Comparison of ENCODE assay signal across 23 cellular contexts in the genomic region with DNA sequence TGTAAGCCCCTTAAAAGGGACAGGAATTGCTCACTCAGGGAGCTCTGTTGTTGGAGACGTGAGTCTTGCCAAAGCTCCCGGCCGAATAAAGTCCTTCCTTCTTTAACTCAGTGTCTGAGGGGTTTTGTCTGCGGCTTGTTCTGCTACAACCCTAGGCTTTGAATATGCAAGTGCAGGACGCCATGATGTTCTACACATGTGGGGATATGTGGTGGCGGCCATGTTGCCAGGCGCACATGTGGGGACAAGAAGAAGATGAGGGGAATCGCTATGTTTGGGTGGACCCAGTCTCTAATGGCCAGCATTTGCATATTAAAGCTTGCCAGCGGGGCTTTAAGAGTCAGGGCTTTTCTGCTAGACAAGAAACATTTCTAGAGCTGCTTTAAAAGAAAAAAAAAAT.
"Had no signal": no experiment of that assay in that cellular context is flagged by ENCODE, and none has a peak within 500 bp of the region (broad histone marks: within the 10 kb centered on the region; RNA-seq: fewer than 3 reads in every experiment).

No MANE protein-coding gene starts in this region.

- H3K4me3 ChIP-seq: MG63 had no signal

- H3K27ac ChIP-seq: RWPE1 had no signal

- ATAC-seq: HepG2, Panc1, PC-3 had no signal

- H3K4me2 ChIP-seq: SK-N-SH had no signal

- H3K9ac ChIP-seq: SK-N-SH had no signal

- DNase-seq: IMR-90, Karpas-422, KG1, MG63, NCI-H1092, NCI-H1105 treated with DMSO at 0.1 percent for 48 hours, NCI-H1417 treated with DMSO at 0.1 percent for 48 hours, NCI-H146, NCI-H1694 treated with DMSO at 0.1 percent for 48 hours, NCI-H1930, NCI-H2081, NCI-H2107, NCI-H2227 treated with DMSO at 0.1 percent for 48 hours, NCI-H524, NCI-H526 treated with DMSO at 0.1 percent for 48 hours, NCI-H748 treated with DMSO at 0.1 percent for 48 hours, PC-3, SHP77, SK-N-SH, SW 1271 had no signal

- H3K36me3 ChIP-seq: MG63 had no signal

- H3K9me3 ChIP-seq: MG63, SK-N-SH had no signal
